In the genomic region with DNA sequence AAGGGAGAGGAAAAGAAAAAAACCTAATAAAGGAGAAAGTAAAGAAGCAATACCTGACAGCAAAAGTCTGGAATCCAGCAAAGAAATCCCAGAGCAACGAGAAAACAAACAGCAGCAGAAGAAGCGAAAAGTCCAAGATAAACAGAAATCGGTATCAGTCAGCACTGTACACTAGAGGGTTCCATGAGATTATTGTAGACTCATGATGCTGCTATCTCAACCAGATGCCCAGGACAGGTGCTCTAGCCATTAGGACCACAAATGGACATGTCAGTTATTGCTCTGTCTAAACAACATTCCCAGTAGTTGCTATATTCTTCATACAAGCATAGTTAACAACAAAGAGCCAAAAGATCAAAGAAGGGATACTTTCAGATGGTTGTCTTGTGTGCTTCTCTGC, we compare ENCODE assay signal across 32 cellular contexts.
"Had no signal": no experiment of that assay in that cellular context is flagged by ENCODE, and none has a peak within 500 bp of the region (broad histone marks: within the 10 kb centered on the region; RNA-seq: fewer than 3 reads in every experiment).

No MANE protein-coding gene starts in this region.

- H3K4me2 ChIP-seq: SK-N-SH had no signal

- ATAC-seq: activated CD8-positive, alpha-beta T cell treated with anti-CD3 and anti-CD28 coated beads for 36 hours; activated T-cell treated with anti-CD3 and anti-CD28 coated beads, Interleukin-2, amount 50 U/mL, for 72 hours; activated T-helper 17 cell treated with anti-CD3 and anti-CD28 coated beads, Interleukin-2, amount 50 U/mL, for 72 hours; K562; PC-3 had no signal

- H3K4me3 ChIP-seq: K562, MG63, SJCRH30 had no signal

- H3K4me1 ChIP-seq: SJCRH30 had no signal

- H3K9me2 ChIP-seq: SK-N-SH had no signal

- H3K9me3 ChIP-seq: MG63, SJCRH30, SK-N-SH had no signal

- DNase-seq: activated CD4-positive, alpha-beta T cell treated with anti-CD3 and anti-CD28 coated beads, Interleukin-2, amount 10 ng/mL, durations not matched to agents 24 days and 14 days; activated CD4-positive, alpha-beta T cell treated with anti-CD3 and anti-CD28 coated beads, Interleukin-2, amount 50 U/mL, for 4 hours; activated CD8-positive, alpha-beta T cell treated with anti-CD3 and anti-CD28 coated beads for 36 hours; activated effector memory CD4-positive, alpha-beta T cell treated with anti-CD3 and anti-CD28 coated beads, Interleukin-2, amount 50 U/mL, for 16 hours; activated naive CD4-positive, alpha-beta T cell; activated naive CD4-positive, alpha-beta T cell treated with anti-CD3 and anti-CD28 coated beads, Interleukin-2, amount 50 U/mL, for 16 hours; activated naive CD8-positive, alpha-beta T cell treated with anti-CD3 and anti-CD28 coated beads for 36 hours; activated T-cell treated with anti-CD3 and anti-CD28 coated beads, Interleukin-2, amount 50 U/mL, for 1 hour; activated T-cell treated with anti-CD3 and anti-CD28 coated beads, Interleukin-2, amount 50 U/mL, for 72 hours; amniotic stem cell; aorta; brain microvascular endothelial cell; central memory CD4-positive, alpha-beta T cell; MG63; NCI-H1092; NCI-H1417 treated with DMSO at 0.1 percent for 48 hours; NCI-H187 treated with DMSO at 0.1 percent for 48 hours; NCI-H2081; NCI-H2171 treated with DMSO at 0.1 percent for 48 hours; NCI-H2227 treated with DMSO at 0.1 percent for 48 hours; NCI-H446; NCI-H510A treated with DMSO at 0.1 percent for 48 hours; NCI-H526 treated with DMSO at 0.1 percent for 48 hours; NCI-H82; NK-92 treated with Interleukin-12 subunit alpha and Interleukin-12 subunit beta, amount 100 ng/mL, for 24 hours; PC-3; Right ventricle myocardium superior; SK-N-SH had no signal

- FAIRE-seq: K562, TTC549 had no signal

- H3K36me3 ChIP-seq: brain microvascular endothelial cell, MG63, SJCRH30 had no signal

- H3K27ac ChIP-seq: brain microvascular endothelial cell, SJCRH30 had no signal

- H3K27me3 ChIP-seq: brain microvascular endothelial cell, MG63, SJCRH30 had no signal
